In the genomic region with DNA sequence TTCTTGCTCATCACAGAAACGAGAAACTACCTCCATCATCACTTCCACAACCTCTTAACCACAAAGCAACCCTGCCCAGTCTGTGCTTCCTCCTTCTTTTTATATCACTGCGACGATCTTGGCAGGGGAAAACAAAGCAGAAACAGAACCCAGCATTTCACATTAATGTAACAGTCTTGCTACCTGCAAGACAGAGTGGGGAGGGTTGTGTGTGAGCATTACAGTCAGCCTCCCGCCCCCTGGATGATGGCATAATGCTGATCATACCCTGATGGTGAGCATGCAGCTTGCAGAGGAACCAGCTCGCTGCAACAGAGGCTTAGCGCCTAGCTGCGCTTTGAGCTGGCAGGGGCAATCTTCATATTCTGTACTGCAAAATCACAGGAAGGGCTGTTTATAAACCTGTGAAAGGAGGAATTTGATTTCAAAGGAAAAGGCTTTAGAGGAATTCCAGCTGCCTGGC, we compare ENCODE assay signal across 8 cellular contexts.
DNase-seq lines count a peak whose midpoint lies in the region; ATAC-seq and TF ChIP-seq lines count a peak whose summit lies in the region.

No MANE protein-coding gene starts in this region.

- H3K4me3 ChIP-seq in subcutaneous abdominal adipose tissue (ENCODE audit: low read depth in 1 of 5, low read length in 5 of 5), result peak overlapping the region in 3 of 5 donors; percentile 1 to 41 (median 8)

- H3K14ac ChIP-seq in H9 (ENCODE audit: insufficient read depth, low read length), result no peak overlapping the region

- H3K27me3 ChIP-seq in subcutaneous abdominal adipose tissue (ENCODE audit: control insufficient read depth in 5 of 5, insufficient read depth in 4 of 5, low read length in 5 of 5), result no peaks in the 10 kb centered on the region
- H3K27me3 ChIP-seq in H9 (ENCODE audit: insufficient read depth, low read length), result no peaks in the 10 kb centered on the region

- no peak overlapping the region for H3T11ph ChIP-seq in H9 (ENCODE audit: low read length)

- H2BK20ac ChIP-seq in H9 (ENCODE audit: low read depth, low read length, poor library complexity, severe bottlenecking), result no peak overlapping the region

- H3K4ac ChIP-seq in H9 (ENCODE audit: low read depth, low read length), result no peak overlapping the region

- H2BK12ac ChIP-seq in H9 (ENCODE audit: insufficient read length, low read depth, low read length), result no peak overlapping the region

- no peak overlapping the region for H2AK5ac ChIP-seq in H9 (ENCODE audit: insufficient read length, low read length)

- H3K4me1 ChIP-seq in subcutaneous abdominal adipose tissue (ENCODE audit: control insufficient read depth in 5 of 5, insufficient read depth in 5 of 5, low read length in 5 of 5) (peaks cover 0 to 16% (median 12%) of the 10 kb centered on the region in 5 donors), H9 (ENCODE audit: insufficient read depth, low read length) (peaks cover 3% of the 10 kb centered on the region; the same call in 1 of the 2 replicates)

- no peaks in the 10 kb centered on the region for H3K36me3 ChIP-seq in subcutaneous abdominal adipose tissue (ENCODE audit: control insufficient read depth in 5 of 5, insufficient read depth in 5 of 5, low read length in 5 of 5)

- peaks cover 10% of the 10 kb centered on the region for H3K27me3 Mint-ChIP-seq in activated naive CD8-positive, alpha-beta T cell
- H3K27me3 Mint-ChIP-seq in natural killer cell (ENCODE audit: low read depth in 2 of 2) (peaks cover 0 to 2% of the 10 kb centered on the region in 2 donors), H9 (ENCODE audit: low read depth) (no peaks in the 10 kb centered on the region)

- H3K36me3 Mint-ChIP-seq in activated naive CD8-positive, alpha-beta T cell, result no peaks in the 10 kb centered on the region
- H3K36me3 Mint-ChIP-seq in natural killer cell (no peaks in the 10 kb centered on the region), H9 (ENCODE audit: insufficient read depth in 1 of 3, low read depth in 3 of 3) (no peaks in the 10 kb centered on the region)

- H3K23me2 ChIP-seq in H9 (ENCODE audit: insufficient read length, low read depth, low read length, poor library complexity, severe bottlenecking), result no peaks in the 10 kb centered on the region

- DNase-seq in SK-N-DZ (ENCODE audit: low spot score) (peak; percentile 15), natural killer cell (no peak), H9 (no peak)
- no peak for DNase-seq in NK-92 treated with Interleukin-12 subunit alpha and Interleukin-12 subunit beta, amount 100 ng/mL, for 24 hours (lab: John Stamatoyannopoulos, UW)

- H2BK120ac ChIP-seq in H9 (ENCODE audit: low read depth, low read length, poor library complexity, severe bottlenecking), result no peak overlapping the region

- ATAC-seq in GM18519 (IDR thresholded peaks at IDR 0.05; ENCODE audit: low FRiP score, unreplicated experiment) (peak; percentile 90), HG02970 (IDR thresholded peaks at IDR 0.05; ENCODE audit: low FRiP score, unreplicated experiment) (peak; percentile 70), natural killer cell (peak; percentile 24 to 59 (median 58))

- no peak overlapping the region for H2BK15ac ChIP-seq in H9 (ENCODE audit: low read depth, low read length)

- no peak overlapping the region for H4K8ac ChIP-seq in H9 (replicated peaks; ENCODE audit: insufficient read length, low read depth, low read length)

- H3K79me1 ChIP-seq in H9 (ENCODE audit: insufficient read depth, low read depth, low read length, poor library complexity, severe bottlenecking), result no peaks in the 10 kb centered on the region

- no peak overlapping the region for H4K5ac ChIP-seq in H9 (ENCODE audit: insufficient read length, low read depth, low read length)

- H3K9ac ChIP-seq in subcutaneous abdominal adipose tissue (ENCODE audit: low read length in 5 of 5) (peak overlapping the region in 1 of 5 donors; percentile 11), H9 (ENCODE audit: extremely low read depth, insufficient read length, low read length) (no peak overlapping the region)

- H3K9me3 ChIP-seq in subcutaneous abdominal adipose tissue (ENCODE audit: control insufficient read depth in 5 of 5, low read length in 5 of 5) (no peaks in the 10 kb centered on the region), H9 (ENCODE audit: control insufficient read depth, low read depth, low read length) (no peaks in the 10 kb centered on the region)

- no peak overlapping the region for H3K56ac ChIP-seq in H9 (ENCODE audit: insufficient read length, low read depth, low read length)

- H3K9me3 Mint-ChIP-seq in activated naive CD8-positive, alpha-beta T cell (ENCODE audit: low read depth), result no peaks in the 10 kb centered on the region
- H3K9me3 Mint-ChIP-seq in natural killer cell (peaks cover 0 to 3% of the 10 kb centered on the region in 2 donors), H9 (no peaks in the 10 kb centered on the region)

- no CpG with 5 or more reads among the region's 7 CpGs for WGBS in H9 (ENCODE audit: extremely low coverage, insufficient read length, low lambda C conversion rate)

- H4K91ac ChIP-seq in H9 (ENCODE audit: insufficient read length, low read depth, low read length), result no peak overlapping the region

- no peak overlapping the region for H3K18ac ChIP-seq in H9 (ENCODE audit: insufficient read length, low read depth, low read length)

- H3K79me2 ChIP-seq in H9 (ENCODE audit: insufficient read depth, low read length), result no peaks in the 10 kb centered on the region

- H3K27ac ChIP-seq in subcutaneous abdominal adipose tissue (ENCODE audit: low read depth, low read length) (no peak overlapping the region), H9 (ENCODE audit: insufficient read length, low read depth, low read length) (no peak overlapping the region)

- H2AFZ ChIP-seq in H9 (ENCODE audit: low read length), result no peak overlapping the region

- H3K23ac ChIP-seq in H9 (ENCODE audit: insufficient read length, low read depth, low read length), result no peak overlapping the region

- peak overlapping the region; percentile 70 for H3K4me3 Mint-ChIP-seq in activated naive CD8-positive, alpha-beta T cell
- peak overlapping the region; percentile 45 for H3K4me3 Mint-ChIP-seq in natural killer cell
- no peak overlapping the region for H3K4me3 Mint-ChIP-seq in H9

- no peak overlapping the region for H3K27ac Mint-ChIP-seq in activated naive CD8-positive, alpha-beta T cell
- H3K27ac Mint-ChIP-seq in natural killer cell, result peak overlapping the region in 1 of 2 donors; percentile 10
- H3K27ac Mint-ChIP-seq in H9, result peak overlapping the region in 1 of 3 experiments; percentile 27; a peak in 1 of 7 replicates

- intact Hi-C loops in natural killer cell (cut with micrococcal nuclease), result no loop called here

- peaks cover 12% of the 10 kb centered on the region for H3K4me1 Mint-ChIP-seq in activated naive CD8-positive, alpha-beta T cell (ENCODE audit: low read depth)
- H3K4me1 Mint-ChIP-seq in natural killer cell (peaks cover 9% of the 10 kb centered on the region in 2 donors), H9 (peaks cover 14 to 19% of the 10 kb centered on the region in 2 experiments)

- no peak overlapping the region for H2BK5ac ChIP-seq in H9 (ENCODE audit: insufficient read length, low read length)

- no peaks in the 10 kb centered on the region for H4K20me1 ChIP-seq in H9 (ENCODE audit: control insufficient read depth, insufficient read depth, insufficient read length)

- no peak for TF ChIP-seq CTCF in natural killer cell (IDR thresholded peaks at IDR 0.05)
- TF ChIP-seq CTCF in H9 (conservative IDR thresholded peaks at IDR 0.05), result no peak

- no peak overlapping the region for H3K4me2 ChIP-seq in H9 (ENCODE audit: insufficient read depth, insufficient read length, low read length)

Comparison
In these comparisons a context has a peak if more than half of its experiments do, and no peak if none do; other contexts are left out.
1. H3K4me3 Mint-ChIP-seq: peak in activated naive CD8-positive, alpha-beta T cell (single experiment) and natural killer cell (single experiment); none in H9 (0 of 2).
2. Peak in every context shown above with its lines, with median percentiles within 50 percentile points of each other: ATAC-seq.